8 cellular contexts compared by ENCODE assay signal in the genomic region with DNA sequence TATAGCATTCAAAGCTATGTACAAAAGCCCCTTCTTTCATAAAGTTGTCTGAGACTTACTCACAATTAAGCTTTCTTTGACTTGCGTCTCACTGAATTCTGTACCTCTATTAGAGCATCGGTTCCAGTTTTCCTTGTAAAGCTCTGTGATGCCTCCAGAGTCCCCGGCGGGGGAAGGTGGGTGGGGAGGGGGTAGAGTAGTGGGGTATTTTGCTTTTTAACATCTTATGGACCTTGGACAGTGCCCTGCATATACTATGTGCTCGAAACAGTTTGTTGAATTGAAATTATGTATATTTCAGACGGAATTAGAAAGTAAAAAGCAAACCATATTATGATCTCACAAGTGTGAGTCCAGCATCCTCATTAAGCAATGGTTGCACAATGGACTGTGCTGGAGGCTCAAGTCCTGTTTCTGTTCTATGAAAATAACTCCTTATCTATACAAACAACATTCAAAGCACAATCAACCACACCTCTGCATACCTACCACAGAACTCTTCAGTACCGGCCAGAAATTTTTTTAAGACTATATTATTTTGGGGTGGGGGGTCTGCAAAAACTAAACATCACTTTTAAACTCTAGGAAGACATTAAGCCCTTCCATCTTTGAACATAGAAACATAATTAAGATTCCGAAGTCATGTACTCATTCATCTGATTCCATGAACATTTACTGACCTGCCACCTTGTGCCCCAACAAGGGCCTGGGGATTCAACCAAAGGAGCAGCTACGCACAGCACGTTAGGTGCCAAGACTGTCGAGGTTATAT. TPM values are rescaled to one million over a fixed set of nuclear protein-coding genes. Genes with fewer than 3 reads are reported as not detected.
DNase-seq lines count a peak whose midpoint lies in the region; ATAC-seq and TF ChIP-seq lines count a peak whose summit lies in the region.

No MANE protein-coding gene starts in this region.

- ATAC-seq in mucosa of descending colon (peak; percentile 15), GM18909 (IDR thresholded peaks at IDR 0.05; ENCODE audit: poor library complexity, unreplicated experiment) (no peak), HG02759 (IDR thresholded peaks at IDR 0.05; ENCODE audit: unreplicated experiment) (no peak)

- TF ChIP-seq CTCF in mucosa of descending colon (IDR thresholded peaks at IDR 0.05): no peak

- H3K27ac ChIP-seq in BLaER1: no peak overlapping the region
- peak overlapping the region; percentile 93 for H3K27ac ChIP-seq in cingulate gyrus (ENCODE audit: low read depth, low read length)

- peak overlapping the region; percentile 92 for H3K4me2 ChIP-seq in BLaER1

- H3K27me3 ChIP-seq in BLaER1: no peaks in the 10 kb centered on the region

- intact Hi-C loops in mucosa of descending colon (cut with DNase I, micrococcal nuclease): no loop called here

- H3K36me3 ChIP-seq in BLaER1 (peaks cover 22% of the 10 kb centered on the region), mucosa of descending colon (ENCODE audit: low read depth) (no peaks in the 10 kb centered on the region)

- H3K4me1 ChIP-seq in BLaER1: peaks cover 22% of the 10 kb centered on the region
- peaks cover 9% of the 10 kb centered on the region for H3K4me1 ChIP-seq in mucosa of descending colon (ENCODE audit: low read depth)

- H3K4me3 ChIP-seq in BLaER1: peak overlapping the region; percentile 95
- H3K4me3 ChIP-seq in mucosa of descending colon: peak overlapping the region; percentile 69

- H3K9me3 ChIP-seq in BLaER1: no peaks in the 10 kb centered on the region
- no peaks in the 10 kb centered on the region for H3K9me3 ChIP-seq in mucosa of descending colon

- peak overlapping the region; percentile 90 for H3K9ac ChIP-seq in BLaER1

- DNase-seq in HT1080 (ENCODE audit: low read depth) (peak; percentile 12), mucosa of descending colon (peak in 1 of 3 donors; percentile 30), NCI-H187 treated with DMSO at 0.1 percent for 48 hours (lab: John Stamatoyannopoulos, UW) (no peak), NCI-H1694 (lab: John Stamatoyannopoulos, UW) (no peak)

- H4K20me1 ChIP-seq in BLaER1: 0 out of 2 replicates have a peak, but pooled peaks cover 7% of the 10 kb centered on the region

RNA-seq across cellular contexts. Expression of gene STAT1, which starts 0.9 kb away (rescaled TPM):
- 29.6 and 30.7 TPM in 2 replicates for total RNA-seq in HT1080 (2014; rRNA removed; shearing (Covaris generic))
- polyA plus RNA-seq in HT1080 (2015; cell fraction: cytosol; rRNA removed): 29.5 and 37.3 TPM in 2 replicates
- polyA plus RNA-seq in HT1080 (2015; cell fraction: nucleus; rRNA removed): 73.2 and 74.6 TPM in 2 replicates
- total RNA-seq in mucosa of descending colon: 10 to 100 TPM; 56.5 to 78.6 (median 74.8) TPM
